In genomic region chr1:241611063-241611462, GRCh38 we compare ENCODE assay signal across 8 cellular contexts. TPM values are rescaled to one million over a fixed set of nuclear protein-coding genes. Genes with fewer than 3 reads are reported as not detected.
DNase-seq lines count a peak whose midpoint lies in the region; TF ChIP-seq lines count a peak whose summit lies in the region.

No MANE protein-coding gene starts in this region.

- DNase-seq in A172 (ENCODE audit: low spot score) (peak; percentile 78), GF-D8 (lab: John Stamatoyannopoulos, UW) (peak; percentile 30), H4 (ENCODE audit: low spot score) (peak; percentile 65), LNCaP clone FGC (ENCODE audit: low read depth) (peak; percentile 64), RPMI7951 (ENCODE audit: low read depth) (peak; percentile 68), endodermal cell (no peak), middle frontal gyrus (ENCODE audit: extremely low spot score, low spot score) (peak; percentile 69), HuH-7.5 (ENCODE audit: low spot score) (no peak)

- no peak overlapping the region for H3K4me3 Mint-ChIP-seq in endodermal cell

- H3K27me3 Mint-ChIP-seq in endodermal cell (ENCODE audit: insufficient read depth): no peaks in the 10 kb centered on the region

- H3K27ac ChIP-seq in endodermal cell (ENCODE audit: low read depth, low read length): no peak overlapping the region

- no peaks in the 10 kb centered on the region for H3K36me3 ChIP-seq in endodermal cell (ENCODE audit: control insufficient read depth, insufficient read depth, low read length)

- H3K36me3 Mint-ChIP-seq in endodermal cell (ENCODE audit: low read depth): no peaks in the 10 kb centered on the region

- H3K9me3 ChIP-seq in endodermal cell (ENCODE audit: control insufficient read depth, low read length): no peaks in the 10 kb centered on the region

- H3K9me3 Mint-ChIP-seq in endodermal cell: no peaks in the 10 kb centered on the region

- H3K4me1 Mint-ChIP-seq in endodermal cell: peaks cover 7% of the 10 kb centered on the region

- WGBS in endodermal cell (ENCODE audit: insufficient coverage in 1 of 2, insufficient read length in 1 of 2), 2 experiments: 49 to 61% methylated on average over 3 of the region's 3 CpGs

- H3K4me1 ChIP-seq in endodermal cell (ENCODE audit: control insufficient read depth, insufficient read depth, low read length): peaks cover 10% of the 10 kb centered on the region

- H3K27me3 ChIP-seq in endodermal cell (ENCODE audit: control insufficient read depth, insufficient read depth, low read length, poor library complexity, severe bottlenecking): peaks cover 5% of the 10 kb centered on the region

- peak; percentile 63 for TF ChIP-seq CTCF in LNCaP clone FGC (IDR thresholded peaks at IDR 0.05; ENCODE audit: control insufficient read depth, extremely low read depth, insufficient read depth)
- peak; percentile 88 for TF ChIP-seq CTCF in endodermal cell (conservative IDR thresholded peaks at IDR 0.05)

- H3K9ac ChIP-seq in endodermal cell (ENCODE audit: extremely low read depth, low read length, poor library complexity, severe bottlenecking): no peak overlapping the region

- no peak overlapping the region for H3K27ac Mint-ChIP-seq in endodermal cell

- H3K4me3 ChIP-seq in LNCaP clone FGC (ENCODE audit: low read depth, low read length) (no peak overlapping the region), endodermal cell (ENCODE audit: low read length) (no peak overlapping the region)

RNA-seq across cellular contexts. Expression of gene CHML, which starts 29.1 kb away (rescaled TPM):
- 45.7 and 55.4 TPM in 2 replicates for total RNA-seq in A172 (2014; rRNA removed; shearing (Covaris generic))
- 6.7 and 8.6 TPM in 2 replicates for total RNA-seq in H4 (2014; rRNA removed; shearing (Covaris generic))
- total RNA-seq in RPMI7951 (2014; rRNA removed; shearing (Covaris generic)): 8.8 and 9.7 TPM in 2 replicates
- total RNA-seq in endodermal cell: 10 to 100 TPM; 16.4 to 28.5 TPM
- polyA plus RNA-seq in endodermal cell (2013, experiment 1 of 2): 20.4 TPM
- 19.8 TPM for polyA plus RNA-seq in endodermal cell (2013, experiment 2 of 2)

RNA-seq across cellular contexts. Expression of gene OPN3, which starts 29.1 kb away (rescaled TPM):
- total RNA-seq in A172 (2014; rRNA removed; shearing (Covaris generic)): 12.1 and 22.8 TPM in 2 replicates
- total RNA-seq in H4 (2014; rRNA removed; shearing (Covaris generic)): 59.6 and 64.0 TPM in 2 replicates
- 38.3 and 49.4 TPM in 2 replicates for total RNA-seq in RPMI7951 (2014; rRNA removed; shearing (Covaris generic))
- 10 to 100 TPM in 1 of 2 donors, 1 to 10 TPM in 1; 9.0 to 22.5 TPM for total RNA-seq in endodermal cell
- polyA plus RNA-seq in endodermal cell (2013, experiment 1 of 2): 43.6 TPM
- polyA plus RNA-seq in endodermal cell (2013, experiment 2 of 2): 39.9 TPM

RNA-seq across cellular contexts. Expression of gene WDR64, which starts 41.0 kb away (rescaled TPM):
- not detected in 2 replicates for total RNA-seq in A172 (2014; rRNA removed; shearing (Covaris generic))
- not detected in 2 replicates for total RNA-seq in H4 (2014; rRNA removed; shearing (Covaris generic))
- total RNA-seq in RPMI7951 (2014; rRNA removed; shearing (Covaris generic)): not detected in 2 replicates
- not detected for total RNA-seq in endodermal cell
- polyA plus RNA-seq in endodermal cell (2013, experiment 1 of 2): not detected
- not detected for polyA plus RNA-seq in endodermal cell (2013, experiment 2 of 2)

Comparison
In these comparisons a context has a peak if more than half of its experiments do, and no peak if none do; other contexts are left out.
1. DNase-seq: peak in A172 (single experiment), GF-D8 (single experiment), H4 (single experiment), LNCaP clone FGC (single experiment), RPMI7951 (single experiment) and middle frontal gyrus (single experiment); none in endodermal cell (single experiment) and HuH-7.5 (single experiment).